34 cellular contexts compared by ENCODE assay signal in the genomic region with DNA sequence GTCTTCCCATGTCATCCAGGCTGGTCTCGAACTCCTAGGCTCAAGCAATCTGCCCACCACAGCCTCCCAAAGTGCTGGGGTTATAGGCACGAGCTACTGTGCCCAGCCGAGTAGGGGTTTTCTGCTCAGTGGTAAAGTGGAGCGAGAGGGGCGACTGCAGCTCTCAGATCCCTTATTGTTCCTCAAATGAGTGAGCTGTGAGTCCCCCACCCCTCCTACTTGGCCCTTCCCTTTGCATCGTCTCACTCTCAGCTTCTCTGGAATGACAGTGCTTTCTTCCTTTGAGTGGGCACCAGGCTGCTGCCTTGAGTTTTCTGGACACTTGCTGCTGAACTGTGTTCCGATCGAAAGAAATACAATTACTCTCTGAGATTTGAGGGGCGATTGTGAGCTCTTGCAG.
"Had no signal": no experiment of that assay in that cellular context is flagged by ENCODE, and none has a peak within 500 bp of the region (broad histone marks: within the 10 kb centered on the region; RNA-seq: fewer than 3 reads in every experiment).

No MANE protein-coding gene starts in this region.

- H3K36me3 ChIP-seq: breast epithelium, heart right ventricle, lower lobe of right lung, neutrophil, pancreas, sigmoid colon, thoracic aorta had no signal

- H3K27me3 Mint-ChIP-seq: activated CD4-positive, alpha-beta memory T cell treated with anti-CD3 and anti-CD28 coated beads for 36 hours; activated CD4-positive, alpha-beta T cell treated with anti-CD3 and anti-CD28 coated beads, Interleukin-2, amount 10 ng/mL, durations not matched to agents 24 days and 14 days; activated T-helper 17 cell treated with anti-CD3 and anti-CD28 coated beads, Interleukin-2, amount 50 U/mL, for 72 hours; natural killer cell treated with Interleukin-12 subunit alpha and Interleukin-12 subunit beta and Interleukin-15 and Interleukin-18, amount 100 ng/mL, for 72 hours had no signal

- DNase-seq: activated CD4-positive, alpha-beta memory T cell treated with anti-CD3 and anti-CD28 coated beads for 36 hours; activated CD4-positive, alpha-beta T cell treated with anti-CD3 and anti-CD28 coated beads, Interleukin-2, amount 10 ng/mL, durations not matched to agents 24 days and 14 days; activated CD4-positive, CD25-positive, alpha-beta regulatory T cell treated with anti-CD3 and anti-CD28 coated beads, Interleukin-2, amount 50 U/mL, for 72 hours; activated gamma-delta T cell treated with Interleukin-2 at 50 U/mL for 16 hours; activated naive CD4-positive, alpha-beta T cell treated with anti-CD3 and anti-CD28 coated beads, Interleukin-2, amount 50 U/mL, for 16 hours; activated T-cell treated with anti-CD3 and anti-CD28 coated beads, Interleukin-2, amount 50 U/mL, for 4 hours; amniotic stem cell; central memory CD4-positive, alpha-beta T cell; foreskin melanocyte; heart right ventricle; kidney glomerular epithelial cell; lower lobe of right lung; mesenchymal stem cell; mucosa of descending colon; pancreas; psoas muscle; sigmoid colon; small intestine; stimulated activated CD4-positive, alpha-beta T cell treated with anti-CD3 and anti-CD28 coated beads, Interleukin-4, amount 100 ng/mL, for 24 hours; stimulated activated CD8-positive, alpha-beta memory T cell treated with anti-CD3 and anti-CD28 coated beads, Interleukin-4, amount 100 ng/mL, for 48 hours; stimulated activated naive CD4-positive, alpha-beta T cell treated with Interleukin-2 at 50 U/mL for 16 hours; SW 1271; T-helper 9 cell had no signal

- H3K4me1 ChIP-seq: breast epithelium, esophagus muscularis mucosa, lower lobe of right lung, pancreas, sigmoid colon had no signal

- H3K27me3 ChIP-seq: breast epithelium, esophagus muscularis mucosa, heart right ventricle, neutrophil, pancreas, sigmoid colon had no signal

- H3K27ac Mint-ChIP-seq: activated CD4-positive, alpha-beta memory T cell treated with anti-CD3 and anti-CD28 coated beads for 36 hours; activated T-helper 17 cell treated with anti-CD3 and anti-CD28 coated beads, Interleukin-2, amount 50 U/mL, for 72 hours; natural killer cell treated with Interleukin-12 subunit alpha and Interleukin-12 subunit beta and Interleukin-15 and Interleukin-18, amount 100 ng/mL, for 72 hours; T-helper 1 cell treated with Interleukin-12 subunit alpha and Interleukin-12 subunit beta and Interleukin-4 antibody, amounts not matched to agents 30 μg/mL and 1 μg/mL, for 36 hours had no signal

- H3K4me3 Mint-ChIP-seq: activated CD4-positive, alpha-beta memory T cell treated with anti-CD3 and anti-CD28 coated beads for 36 hours; activated CD4-positive, alpha-beta T cell treated with anti-CD3 and anti-CD28 coated beads, Interleukin-2, amount 10 ng/mL, durations not matched to agents 24 days and 14 days; activated T-cell treated with anti-CD3 and anti-CD28 coated beads, Interleukin-2, amount 50 U/mL, for 4 hours; activated T-helper 17 cell treated with anti-CD3 and anti-CD28 coated beads, Interleukin-2, amount 50 U/mL, for 72 hours; natural killer cell treated with Interleukin-12 subunit alpha and Interleukin-12 subunit beta and Interleukin-15 and Interleukin-18, amount 100 ng/mL, for 72 hours; T-helper 1 cell treated with Interleukin-12 subunit alpha and Interleukin-12 subunit beta and Interleukin-4 antibody, amounts not matched to agents 30 μg/mL and 1 μg/mL, for 36 hours had no signal

- FAIRE-seq: pancreas, small intestine, TTC549, urothelium cell line had no signal

- H3K9me3 ChIP-seq: breast epithelium, esophagus muscularis mucosa, heart right ventricle, lower lobe of right lung, mucosa of descending colon, neutrophil, pancreas, psoas muscle, sigmoid colon, thoracic aorta had no signal

- ATAC-seq: activated T-cell treated with anti-CD3 and anti-CD28 coated beads, Interleukin-2, amount 50 U/mL, for 4 hours; activated T-helper 17 cell treated with anti-CD3 and anti-CD28 coated beads, Interleukin-2, amount 50 U/mL, for 72 hours; heart right ventricle; left lobe of liver; lower lobe of right lung; mucosa of descending colon; natural killer cell treated with Interleukin-12 subunit alpha and Interleukin-12 subunit beta and Interleukin-15 and Interleukin-18, amount 100 ng/mL, for 72 hours; pancreas; psoas muscle had no signal

- H3K4me3 ChIP-seq: breast epithelium, esophagus muscularis mucosa, heart right ventricle, lower lobe of right lung, mucosa of descending colon, pancreas, psoas muscle, sigmoid colon, thoracic aorta had no signal

- H3K27ac ChIP-seq: breast epithelium, esophagus muscularis mucosa, heart right ventricle, lower lobe of right lung, neutrophil, pancreas, psoas muscle, sigmoid colon, thoracic aorta, VCaP had no signal

- H3K9me3 Mint-ChIP-seq: activated CD4-positive, alpha-beta memory T cell treated with anti-CD3 and anti-CD28 coated beads for 36 hours; activated CD4-positive, alpha-beta T cell treated with anti-CD3 and anti-CD28 coated beads, Interleukin-2, amount 10 ng/mL, durations not matched to agents 24 days and 14 days; activated T-cell treated with anti-CD3 and anti-CD28 coated beads, Interleukin-2, amount 50 U/mL, for 4 hours; activated T-helper 17 cell treated with anti-CD3 and anti-CD28 coated beads, Interleukin-2, amount 50 U/mL, for 72 hours; natural killer cell treated with Interleukin-12 subunit alpha and Interleukin-12 subunit beta and Interleukin-15 and Interleukin-18, amount 100 ng/mL, for 72 hours; T-helper 1 cell treated with Interleukin-12 subunit alpha and Interleukin-12 subunit beta and Interleukin-4 antibody, amounts not matched to agents 30 μg/mL and 1 μg/mL, for 36 hours had no signal

- H3K36me3 Mint-ChIP-seq: natural killer cell treated with Interleukin-12 subunit alpha and Interleukin-12 subunit beta and Interleukin-15 and Interleukin-18, amount 100 ng/mL, for 72 hours had no signal
